Comparison of ENCODE assay signal across 17 cellular contexts in genomic region chr17:67862614-67863217, GRCh38. TPM values are rescaled to one million over a fixed set of nuclear protein-coding genes. Genes with fewer than 3 reads are reported as not detected.
DNase-seq lines count a peak whose midpoint lies in the region; ATAC-seq, FAIRE-seq and TF ChIP-seq lines count a peak whose summit lies in the region.
"Had no signal": no experiment of that assay in that cellular context is flagged by ENCODE, and none has a peak within 500 bp of the region (broad histone marks: within the 10 kb centered on the region; RNA-seq: fewer than 3 reads in every experiment).

No MANE protein-coding gene starts in this region.

- H3K4me1 Mint-ChIP-seq in activated CD4-positive, alpha-beta T cell treated with anti-CD3 and anti-CD28 coated beads for 36 hours: peaks cover 50% of the 10 kb centered on the region
- peaks cover 34% of the 10 kb centered on the region for H3K4me1 Mint-ChIP-seq in T-helper 17 cell

- no peak for DNase-seq in activated CD4-positive, alpha-beta T cell treated with anti-CD3 and anti-CD28 coated beads for 36 hours
- DNase-seq in activated CD4-positive, alpha-beta T cell treated with anti-CD3 and anti-CD28 coated beads for 48 hours: no peak
- DNase-seq in GM10266 (ENCODE audit: extremely low spot score) (no peak), T-helper 17 cell (no peak), foreskin fibroblast (no peak), ureter (ENCODE audit: low spot score) (no peak), H54 (ENCODE audit: insufficient read length, low spot score) (no peak)
- no peak for DNase-seq in activated CD8-positive, alpha-beta memory T cell treated with anti-CD3 and anti-CD28 coated beads, Interleukin-2, amount 50 U/mL, for 48 hours
- DNase-seq: amygdala, foreskin melanocyte, mesenchymal stem cell, NCI-H187, NCI-H524 treated with DMSO at 0.1 percent for 48 hours, ovary, thyroid gland had no signal

- no peak for TF ChIP-seq POLR2A in H54 (IDR thresholded peaks at IDR 0.05; ENCODE audit: low read depth, low read length)

- H3K9me3 Mint-ChIP-seq in activated CD4-positive, alpha-beta T cell treated with anti-CD3 and anti-CD28 coated beads for 36 hours (ENCODE audit: low read depth): no peaks in the 10 kb centered on the region
- H3K9me3 Mint-ChIP-seq: dendritic cell treated with granulocyte-macrophage colony-stimulating factor and Interleukin-4, amounts not matched to agents 40 ng/mL and 50 ng/mL, for 4 days had no signal

- no peaks in the 10 kb centered on the region for H3K27me3 Mint-ChIP-seq in activated CD4-positive, alpha-beta T cell treated with anti-CD3 and anti-CD28 coated beads for 36 hours
- no peaks in the 10 kb centered on the region for H3K27me3 Mint-ChIP-seq in T-helper 17 cell
- H3K27me3 Mint-ChIP-seq: dendritic cell treated with granulocyte-macrophage colony-stimulating factor and Interleukin-4, amounts not matched to agents 40 ng/mL and 50 ng/mL, for 4 days had no signal

- H3K27ac Mint-ChIP-seq in activated CD4-positive, alpha-beta T cell treated with anti-CD3 and anti-CD28 coated beads for 36 hours: peak overlapping the region; percentile 76
- H3K27ac Mint-ChIP-seq in T-helper 17 cell: peak overlapping the region; percentile 79
- H3K27ac Mint-ChIP-seq: dendritic cell treated with granulocyte-macrophage colony-stimulating factor and Interleukin-4, amounts not matched to agents 40 ng/mL and 50 ng/mL, for 4 days had no signal

- no peak for ATAC-seq in activated CD4-positive, alpha-beta T cell treated with anti-CD3 and anti-CD28 coated beads for 36 hours
- no peak for ATAC-seq in T-helper 17 cell

- CTCF ChIA-PET in activated CD4-positive, alpha-beta T cell treated with anti-CD3 and anti-CD28 coated beads for 36 hours (lab: Charles Lee): interaction anchor here (0.6 to 1.4 kb wide), 3 partner anchors 28 to 75 kb away, joined by 3 read pairs; no protein-coding TSS in a partner anchor

- no peak for FAIRE-seq in H54 (lab: Jason Lieb, UNC)
- FAIRE-seq: GM12891 had no signal

- TF ChIP-seq CTCF in GM10266 (IDR thresholded peaks at IDR 0.05; ENCODE audit: control insufficient read depth, insufficient read depth, low read depth, missing control alignments) (peak; percentile 1), foreskin fibroblast (IDR thresholded peaks at IDR 0.05; ENCODE audit: low read depth, low read length) (peak; percentile 28)

- no peak overlapping the region for H3K4me3 Mint-ChIP-seq in activated CD4-positive, alpha-beta T cell treated with anti-CD3 and anti-CD28 coated beads for 36 hours
- H3K4me3 Mint-ChIP-seq in T-helper 17 cell: no peak overlapping the region
- H3K4me3 Mint-ChIP-seq: dendritic cell treated with granulocyte-macrophage colony-stimulating factor and Interleukin-4, amounts not matched to agents 40 ng/mL and 50 ng/mL, for 4 days had no signal

- intact Hi-C loops in activated CD4-positive, alpha-beta T cell treated with anti-CD3 and anti-CD28 coated beads for 36 hours (cut with DNase I, micrococcal nuclease): loop anchor here in 1 of 2 experiments (5.0 kb wide), 1 partner anchor 35 kb away; the partner anchor contains the start of gene BPTF

- H3K9me3 ChIP-seq in T-helper 17 cell (ENCODE audit: control insufficient read depth, low read length, poor library complexity, severe bottlenecking): no peaks in the 10 kb centered on the region
- H3K9me3 ChIP-seq: ovary, thyroid gland had no signal

- H3K36me3 Mint-ChIP-seq in activated CD4-positive, alpha-beta T cell treated with anti-CD3 and anti-CD28 coated beads for 36 hours (ENCODE audit: low read depth): peaks cover 12% of the 10 kb centered on the region
- no peaks in the 10 kb centered on the region for H3K36me3 Mint-ChIP-seq in T-helper 17 cell (ENCODE audit: low read depth)

- no peak overlapping the region for H3K4me3 ChIP-seq in foreskin fibroblast (ENCODE audit: low read depth in 1 of 2, low read length in 2 of 2)
- H3K4me3 ChIP-seq: ovary, thyroid gland had no signal

- POLR2A ChIA-PET in activated CD4-positive, alpha-beta T cell treated with anti-CD3 and anti-CD28 coated beads for 36 hours (lab: Charles Lee): no interaction called here

RNA-seq across cellular contexts. Expression of gene BPTF, which starts 37.4 kb away (rescaled TPM):
- 100 to 1,000 TPM in 1 of 2 experiments, 10 to 100 TPM in 1; 77.6 to 109 TPM for total RNA-seq in activated CD4-positive, alpha-beta T cell treated with anti-CD3 and anti-CD28 coated beads for 36 hours
- total RNA-seq in T-helper 17 cell (100 to 1,000 TPM; 138 to 145 TPM), ureter (126 TPM)
